In genomic region chr10:17831326-17831725, GRCh38 we compare ENCODE assay signal across 24 cellular contexts. TPM values are rescaled to one million over a fixed set of nuclear protein-coding genes. Genes with fewer than 3 reads are reported as not detected.
"Had no signal": no experiment of that assay in that cellular context is flagged by ENCODE, and none has a peak within 500 bp of the region (broad histone marks: within the 10 kb centered on the region; RNA-seq: fewer than 3 reads in every experiment).

No MANE protein-coding gene starts in this region.

- H3K27ac Mint-ChIP-seq: activated CD4-positive, alpha-beta memory T cell treated with anti-CD3 and anti-CD28 coated beads for 36 hours; activated CD8-positive, alpha-beta memory T cell treated with anti-CD3 and anti-CD28 coated beads, Interleukin-2, amount 10 ng/mL, durations not matched to agents 7 days and 5 days; activated naive CD4-positive, alpha-beta T cell treated with anti-CD3 and anti-CD28 coated beads for 36 hours; activated naive CD8-positive, alpha-beta T cell treated with anti-CD3 and anti-CD28 coated beads, Interleukin-2, amount 50 U/mL, for 24 hours; activated T-helper 2 cell treated with anti-CD3 and anti-CD28 coated beads, Interferon-gamma antibody, Interleukin-2, Interleukin-4, amounts not matched to agents 10 μg/mL and 5 μg/mL and 100 μg/mL, durations not matched to agents 14 hours and 24 hours and 36 hours; natural killer cell; stimulated activated effector memory CD8-positive, alpha-beta T cell treated with anti-CD3 and anti-CD28 coated beads, Interleukin-12 subunit alpha, Interleukin-12 subunit beta, amount 100 ng/mL, for 72 hours had no signal

- H3K4me1 ChIP-seq: ascending aorta, breast epithelium, tibial artery, vagina had no signal

- H3K27me3 ChIP-seq: ascending aorta, breast epithelium, gastroesophageal sphincter, vagina had no signal

- H3K4me3 Mint-ChIP-seq: activated CD4-positive, alpha-beta memory T cell treated with anti-CD3 and anti-CD28 coated beads for 36 hours; activated CD8-positive, alpha-beta memory T cell treated with anti-CD3 and anti-CD28 coated beads, Interleukin-2, amount 10 ng/mL, durations not matched to agents 7 days and 5 days; activated naive CD4-positive, alpha-beta T cell treated with anti-CD3 and anti-CD28 coated beads for 36 hours; activated naive CD8-positive, alpha-beta T cell treated with anti-CD3 and anti-CD28 coated beads, Interleukin-2, amount 50 U/mL, for 24 hours; natural killer cell; stimulated activated effector memory CD8-positive, alpha-beta T cell treated with anti-CD3 and anti-CD28 coated beads, Interleukin-12 subunit alpha, Interleukin-12 subunit beta, amount 100 ng/mL, for 72 hours had no signal

- H3K4me3 ChIP-seq: ascending aorta, breast epithelium, dorsolateral prefrontal cortex, gastroesophageal sphincter, heart right ventricle, lung, tibial artery, vagina had no signal

- H3K27ac ChIP-seq: ascending aorta, breast epithelium, dorsolateral prefrontal cortex, gastroesophageal sphincter, heart right ventricle, neutrophil, tibial artery, vagina, VCaP had no signal

- H3K36me3 ChIP-seq: ascending aorta, breast epithelium, gastroesophageal sphincter, neutrophil, tibial artery, vagina had no signal

- H3K9me3 Mint-ChIP-seq: activated CD4-positive, alpha-beta memory T cell treated with anti-CD3 and anti-CD28 coated beads for 36 hours; activated naive CD4-positive, alpha-beta T cell treated with anti-CD3 and anti-CD28 coated beads for 36 hours; activated naive CD8-positive, alpha-beta T cell treated with anti-CD3 and anti-CD28 coated beads, Interleukin-2, amount 50 U/mL, for 24 hours; activated T-helper 2 cell treated with anti-CD3 and anti-CD28 coated beads, Interferon-gamma antibody, Interleukin-2, Interleukin-4, amounts not matched to agents 10 μg/mL and 5 μg/mL and 100 μg/mL, durations not matched to agents 14 hours and 24 hours and 36 hours; natural killer cell; stimulated activated effector memory CD8-positive, alpha-beta T cell treated with anti-CD3 and anti-CD28 coated beads, Interleukin-12 subunit alpha, Interleukin-12 subunit beta, amount 100 ng/mL, for 72 hours had no signal

- DNase-seq: activated CD4-positive, alpha-beta memory T cell treated with anti-CD3 and anti-CD28 coated beads for 36 hours; activated CD8-positive, alpha-beta memory T cell treated with anti-CD3 and anti-CD28 coated beads, Interleukin-2, amount 10 ng/mL, durations not matched to agents 7 days and 5 days; activated naive CD4-positive, alpha-beta T cell treated with anti-CD3 and anti-CD28 coated beads for 36 hours; activated naive CD8-positive, alpha-beta T cell treated with anti-CD3 and anti-CD28 coated beads, Interleukin-2, amount 50 U/mL, for 24 hours; activated T-cell treated with anti-CD3 and anti-CD28 coated beads, Interleukin-2, amount 50 U/mL, for 1 hour; dorsolateral prefrontal cortex; erythroblast; heart right ventricle; left cardiac atrium; natural killer cell; posterior cingulate gyrus; retina; stimulated activated CD4-positive, alpha-beta T cell treated with anti-CD3 and anti-CD28 coated beads, Interleukin-12 subunit alpha, Interleukin-12 subunit beta, amount 100 ng/mL, for 4 hours; stimulated activated CD4-positive, alpha-beta T cell treated with anti-CD3 and anti-CD28 coated beads, Interleukin-2, amount 100 ng/mL, for 24 hours; tibial artery had no signal

- H3K27me3 Mint-ChIP-seq: activated CD8-positive, alpha-beta memory T cell treated with anti-CD3 and anti-CD28 coated beads, Interleukin-2, amount 10 ng/mL, durations not matched to agents 7 days and 5 days had no signal

- H3K9me3 ChIP-seq: ascending aorta, breast epithelium, gastroesophageal sphincter, heart right ventricle, neutrophil, tibial artery, vagina had no signal

- H3K4me1 Mint-ChIP-seq: activated CD8-positive, alpha-beta memory T cell treated with anti-CD3 and anti-CD28 coated beads, Interleukin-2, amount 10 ng/mL, durations not matched to agents 7 days and 5 days; stimulated activated effector memory CD8-positive, alpha-beta T cell treated with anti-CD3 and anti-CD28 coated beads, Interleukin-12 subunit alpha, Interleukin-12 subunit beta, amount 100 ng/mL, for 72 hours had no signal

- ATAC-seq: activated CD8-positive, alpha-beta memory T cell treated with anti-CD3 and anti-CD28 coated beads, Interleukin-2, amount 10 ng/mL, durations not matched to agents 7 days and 5 days; activated naive CD8-positive, alpha-beta T cell treated with anti-CD3 and anti-CD28 coated beads, Interleukin-2, amount 50 U/mL, for 24 hours; gastroesophageal sphincter; heart right ventricle; left cardiac atrium; natural killer cell; stimulated activated effector memory CD8-positive, alpha-beta T cell treated with anti-CD3 and anti-CD28 coated beads, Interleukin-12 subunit alpha, Interleukin-12 subunit beta, amount 100 ng/mL, for 72 hours had no signal

- H3K36me3 Mint-ChIP-seq: activated CD4-positive, alpha-beta memory T cell treated with anti-CD3 and anti-CD28 coated beads for 36 hours; activated CD8-positive, alpha-beta memory T cell treated with anti-CD3 and anti-CD28 coated beads, Interleukin-2, amount 10 ng/mL, durations not matched to agents 7 days and 5 days; natural killer cell; stimulated activated effector memory CD8-positive, alpha-beta T cell treated with anti-CD3 and anti-CD28 coated beads, Interleukin-12 subunit alpha, Interleukin-12 subunit beta, amount 100 ng/mL, for 72 hours had no signal

RNA-seq across cellular contexts. Expression of gene MRC1, which starts 22.2 kb away (rescaled TPM):
- total RNA-seq: activated T-helper 2 cell treated with anti-CD3 and anti-CD28 coated beads, Interferon-gamma antibody, Interleukin-2, Interleukin-4, amounts not matched to agents 10 μg/mL and 5 μg/mL and 100 μg/mL, durations not matched to agents 14 hours and 24 hours and 36 hours had no signal
